In genomic region chr14:99268776-99269510, GRCh38 we compare ENCODE assay signal across 10 cellular contexts. TPM values are rescaled to one million over a fixed set of nuclear protein-coding genes. Genes with fewer than 3 reads are reported as not detected.
DNase-seq lines count a peak whose midpoint lies in the region; ATAC-seq, FAIRE-seq and TF ChIP-seq lines count a peak whose summit lies in the region.
"Had no signal": no experiment of that assay in that cellular context is flagged by ENCODE, and none has a peak within 500 bp of the region (broad histone marks: within the 10 kb centered on the region; RNA-seq: fewer than 3 reads in every experiment).

No MANE protein-coding gene starts in this region.

- ATAC-seq in HG02759 (IDR thresholded peaks at IDR 0.05; ENCODE audit: unreplicated experiment): no peak
- ATAC-seq: left lung had no signal

- peak overlapping the region in 9 of 11 experiments; percentile 72 to 85 (median 81); a peak in 16 of 22 replicates for H3K9ac ChIP-seq in BLaER1 treated with 17β-estradiol and CSF1 and Interleukin-3, amounts not matched to agents 10 nM and 100 nM
- H3K9ac ChIP-seq in HUES64 (ENCODE audit: low read depth, low read length): no peak overlapping the region

- H3K4me3 ChIP-seq in BLaER1 treated with 17β-estradiol and CSF1 and Interleukin-3, amounts not matched to agents 10 nM and 100 nM: peak overlapping the region; percentile 69 to 78 (median 76)
- H3K4me3 ChIP-seq in HUES64 (ENCODE audit: low read length): peak overlapping the region; percentile 64

- peaks cover 16 to 72% (median 59%) of the 10 kb centered on the region in 10 experiments for H3K4me1 ChIP-seq in BLaER1 treated with 17β-estradiol and CSF1 and Interleukin-3, amounts not matched to agents 10 nM and 100 nM
- H3K4me1 ChIP-seq in HUES64 (ENCODE audit: insufficient read depth, low read length): peaks cover 41% of the 10 kb centered on the region

- no peaks in the 10 kb centered on the region for H3K9me3 ChIP-seq in BLaER1 treated with 17β-estradiol and CSF1 and Interleukin-3, amounts not matched to agents 10 nM and 100 nM (replicated peaks in 1 of 11)
- no peaks in the 10 kb centered on the region for H3K9me3 ChIP-seq in HUES64 (ENCODE audit: insufficient read depth, low read depth, low read length)
- H3K9me3 ChIP-seq: left lung had no signal

- H3K9me3 Mint-ChIP-seq in activated naive CD8-positive, alpha-beta T cell (ENCODE audit: low read depth): no peaks in the 10 kb centered on the region
- H3K9me3 Mint-ChIP-seq in mesothelial cell of epicardium: no peaks in the 10 kb centered on the region
- H3K9me3 Mint-ChIP-seq: dendritic cell treated with granulocyte-macrophage colony-stimulating factor and Interleukin-4, amounts not matched to agents 40 ng/mL and 50 ng/mL, for 4 days had no signal

- H3K36me3 ChIP-seq in BLaER1 treated with 17β-estradiol and CSF1 and Interleukin-3, amounts not matched to agents 10 nM and 100 nM: no peaks in the 10 kb centered on the region
- no peaks in the 10 kb centered on the region for H3K36me3 ChIP-seq in HUES64 (ENCODE audit: insufficient read depth, low read length)
- H3K36me3 ChIP-seq: left lung had no signal

- peaks cover 93 to 100% (median 99%) of the 10 kb centered on the region in 11 experiments for H3K27me3 ChIP-seq in BLaER1 treated with 17β-estradiol and CSF1 and Interleukin-3, amounts not matched to agents 10 nM and 100 nM
- H3K27me3 ChIP-seq in HUES64 (ENCODE audit: insufficient read depth, low read length): peaks cover 83% of the 10 kb centered on the region

- H3K4me2 ChIP-seq in BLaER1 treated with 17β-estradiol and CSF1 and Interleukin-3, amounts not matched to agents 10 nM and 100 nM: peak overlapping the region; percentile 74 to 97 (median 95); a peak in 21 of 22 replicates

- no peak for TF ChIP-seq CTCF in mesothelial cell of epicardium (IDR thresholded peaks at IDR 0.05; ENCODE audit: unreplicated experiment)

- H3K4me3 Mint-ChIP-seq in activated naive CD8-positive, alpha-beta T cell: peak overlapping the region; percentile 98
- peak overlapping the region; percentile 61 for H3K4me3 Mint-ChIP-seq in mesothelial cell of epicardium
- H3K4me3 Mint-ChIP-seq: dendritic cell treated with granulocyte-macrophage colony-stimulating factor and Interleukin-4, amounts not matched to agents 40 ng/mL and 50 ng/mL, for 4 days had no signal

- peak overlapping the region in 6 of 11 experiments; percentile 60 to 75 (median 74); a peak in 8 of 22 replicates for H3K27ac ChIP-seq in BLaER1 treated with 17β-estradiol and CSF1 and Interleukin-3, amounts not matched to agents 10 nM and 100 nM
- no peak overlapping the region for H3K27ac ChIP-seq in HUES64 (ENCODE audit: low read depth, low read length)
- H3K27ac ChIP-seq: left lung had no signal

- H3K36me3 Mint-ChIP-seq in activated naive CD8-positive, alpha-beta T cell: peaks cover 3% of the 10 kb centered on the region
- H3K36me3 Mint-ChIP-seq in mesothelial cell of epicardium: no peaks in the 10 kb centered on the region

- H3K4me1 Mint-ChIP-seq in activated naive CD8-positive, alpha-beta T cell (ENCODE audit: low read depth): peaks cover 54% of the 10 kb centered on the region
- peaks cover 65% of the 10 kb centered on the region for H3K4me1 Mint-ChIP-seq in mesothelial cell of epicardium

- peak overlapping the region; percentile 99 for H3K27ac Mint-ChIP-seq in activated naive CD8-positive, alpha-beta T cell
- peak overlapping the region; percentile 0 for H3K27ac Mint-ChIP-seq in mesothelial cell of epicardium
- H3K27ac Mint-ChIP-seq: dendritic cell treated with granulocyte-macrophage colony-stimulating factor and Interleukin-4, amounts not matched to agents 40 ng/mL and 50 ng/mL, for 4 days had no signal

- no peak for FAIRE-seq in GM19239 (lab: Jason Lieb, UNC)

- 3% methylated on average over 16 of the region's 18 CpGs for WGBS in HUES64

- H4K20me1 ChIP-seq in BLaER1 treated with 17β-estradiol and CSF1 and Interleukin-3, amounts not matched to agents 10 nM and 100 nM: peaks cover 0 to 63% (median 36%) of the 10 kb centered on the region in 11 experiments; a peak in 18 of 22 replicates

- H3K27me3 Mint-ChIP-seq in activated naive CD8-positive, alpha-beta T cell: no peaks in the 10 kb centered on the region
- H3K27me3 Mint-ChIP-seq in mesothelial cell of epicardium (ENCODE audit: low read depth): peaks cover 25% of the 10 kb centered on the region

- DNase-seq in mesothelial cell of epicardium (ENCODE audit: low spot score in 2 of 2, unreplicated experiment in 2 of 2) (no peak), hippocampal formation (lab: John Stamatoyannopoulos, UW) (no peak), GM19239 (ENCODE audit: insufficient read length, low spot score) (no peak), dermis blood vessel endothelial cell (no peak)
- DNase-seq: left lung had no signal

RNA-seq across cellular contexts. Expression of gene BCL11B, which starts 3.1 kb away (rescaled TPM):
- polyA plus RNA-seq in HUES64 (2013, experiment 1 of 2): 1.2 TPM
- polyA plus RNA-seq in HUES64 (2013, experiment 2 of 2): 1.1 TPM
- total RNA-seq in mesothelial cell of epicardium (11.6 to 12.3 TPM (median 11.8 TPM) in 3 replicates), dermis blood vessel endothelial cell (under 0.01 and 0.05 TPM in 2 replicates)

Comparison
In these comparisons a context has a peak if more than half of its experiments do, and no peak if none do; other contexts are left out.
1. RNA of gene BCL11B, which starts 3.1 kb away (total RNA-seq): 11.6 to 12.3 TPM in mesothelial cell of epicardium; under 0.01 to 0.05 TPM in dermis blood vessel endothelial cell; every median in the first group is over 10 times any median in the second.